ENCODE assay signal across 26 cellular contexts in the genomic region with DNA sequence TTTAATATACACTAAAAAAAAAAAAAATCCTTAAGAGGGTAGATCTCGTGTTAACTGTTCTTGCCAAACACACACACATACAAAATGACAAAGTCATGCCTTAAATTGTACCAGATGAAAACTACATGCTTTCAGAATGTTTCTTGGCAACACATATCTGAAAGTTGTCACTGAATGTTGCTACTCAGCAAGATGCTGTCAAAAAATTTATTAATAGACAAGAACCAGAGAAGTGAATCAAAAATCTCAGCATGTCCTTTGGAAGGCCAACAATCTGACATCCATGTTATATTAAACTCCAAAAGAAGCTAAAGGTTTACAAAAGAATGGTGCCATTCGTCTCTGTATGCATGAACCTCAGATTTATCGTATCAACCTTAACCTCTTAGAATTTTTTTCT.
"Had no signal": no experiment of that assay in that cellular context is flagged by ENCODE, and none has a peak within 500 bp of the region (broad histone marks: within the 10 kb centered on the region; RNA-seq: fewer than 3 reads in every experiment).

No MANE protein-coding gene starts in this region.

- H3K79me2 ChIP-seq: parathyroid adenoma had no signal

- H2AFZ ChIP-seq: parathyroid adenoma had no signal

- ATAC-seq: naive thymus-derived CD8-positive, alpha-beta T cell; natural killer cell treated with Interleukin-12 subunit alpha and Interleukin-12 subunit beta and Interleukin-15 and Interleukin-18, amount 100 ng/mL, for 72 hours; psoas muscle; right cardiac atrium; right lobe of liver; stimulated activated effector memory CD8-positive, alpha-beta T cell treated with anti-CD3 and anti-CD28 coated beads, Interleukin-12 subunit alpha, Interleukin-12 subunit beta, amount 100 ng/mL, for 72 hours; stimulated activated naive B cell treated with anti-CD40 and anti-IgM and Interleukin-4, amounts not matched to agents 10 μg/mL and 1 μg/mL and 100 μg/mL, for 72 hours had no signal

- H3K4me1 ChIP-seq: parathyroid adenoma, psoas muscle, right lobe of liver, stomach, thyroid gland, tibial nerve, upper lobe of left lung, vagina had no signal

- H3K27ac ChIP-seq: ovary, parathyroid adenoma, psoas muscle, right lobe of liver, sigmoid colon, stomach, thoracic aorta, thyroid gland, tibial nerve, upper lobe of left lung, vagina had no signal

- H3K36me3 ChIP-seq: ovary, right lobe of liver, sigmoid colon, stomach, thoracic aorta, thyroid gland, tibial nerve, upper lobe of left lung, vagina had no signal

- H3K9ac ChIP-seq: parathyroid adenoma had no signal

- H3K27me3 ChIP-seq: ovary, right lobe of liver, sigmoid colon, stomach, thyroid gland, tibial nerve, upper lobe of left lung, vagina had no signal

- DNase-seq: naive thymus-derived CD8-positive, alpha-beta T cell; nephron progenitor cell; occipital lobe; ovary; posterior cingulate gyrus; psoas muscle; right cardiac atrium; right lobe of liver; sigmoid colon; small intestine; stimulated activated CD4-positive, alpha-beta T cell treated with anti-CD3 and anti-CD28 coated beads, Interleukin-15, amount 100 ng/mL, for 24 hours; stimulated activated CD4-positive, alpha-beta T cell treated with anti-CD3 and anti-CD28 coated beads, Interleukin-2, amount 100 ng/mL, for 24 hours; stimulated activated CD4-positive, alpha-beta T cell treated with anti-CD3 and anti-CD28 coated beads, Interleukin-2, amount 100 ng/mL, for 48 hours; stimulated activated CD4-positive, alpha-beta T cell treated with anti-CD3 and anti-CD28 coated beads, Interleukin-4, amount 100 ng/mL, for 24 hours; stimulated activated naive B cell treated with anti-CD40 and anti-IgM and Interleukin-4, amounts not matched to agents 10 μg/mL and 1 μg/mL and 100 μg/mL, for 72 hours; stimulated activated naive CD4-positive, alpha-beta T cell treated with Interleukin-2 at 50 U/mL for 16 hours; stomach; thyroid gland; trophoblast cell; upper lobe of left lung had no signal

- H3K4me3 ChIP-seq: ovary, psoas muscle, right lobe of liver, sigmoid colon, stomach, thoracic aorta, thyroid gland, tibial nerve, upper lobe of left lung, vagina had no signal

- H3K9me3 ChIP-seq: ovary, right lobe of liver, thoracic aorta, thyroid gland, vagina had no signal
